ENCODE assay signal across 8 cellular contexts in genomic region chr14:100900837-100901390, GRCh38. TPM values are rescaled to one million over a fixed set of nuclear protein-coding genes. Genes with fewer than 3 reads are reported as not detected.
A peak's percentile ranks its signal among the peaks of the same experiment; 100 is the strongest.
DNase-seq lines count a peak whose midpoint lies in the region; ATAC-seq, FAIRE-seq and TF ChIP-seq lines count a peak whose summit lies in the region.

No MANE protein-coding gene starts in this region.

- no peaks in the 10 kb centered on the region for H3K4me1 Mint-ChIP-seq in activated T-cell treated with anti-CD3 and anti-CD28 coated beads, Interleukin-2, amount 50 U/mL, for 72 hours (ENCODE audit: low read depth)

- TF ChIP-seq CTCF in NB4 (IDR thresholded peaks at IDR 0.05; ENCODE audit: low read depth, low read length): peak; percentile 62
- peak; percentile 97 for TF ChIP-seq CTCF in HepG2 (CRISPR knock-in tag; IDR thresholded peaks at IDR 0.05)

- H3K27me3 Mint-ChIP-seq in activated T-cell treated with anti-CD3 and anti-CD28 coated beads, Interleukin-2, amount 50 U/mL, for 72 hours (ENCODE audit: low read depth): peaks cover 44% of the 10 kb centered on the region

- TF ChIP-seq POLR2A in NB4 (IDR thresholded peaks at IDR 0.05; ENCODE audit: extremely low read depth, insufficient read length) (no peak), HepG2 (IDR thresholded peaks at IDR 0.05; ENCODE audit: insufficient read depth in 1 of 2, low read depth in 2 of 2, low read length in 2 of 2) (no peak)

- DNase-seq in DMS53 (lab: John Stamatoyannopoulos, UW) (peak; percentile 11), DMS53 treated with DMSO at 0.1 percent for 48 hours (lab: John Stamatoyannopoulos, UW; ENCODE audit: unreplicated experiment) (no peak), NB4 (ENCODE audit: low read depth) (peak; percentile 69), HepG2 (ENCODE audit: low spot score) (peak; percentile 72), pons (ENCODE audit: low spot score) (no peak), T-helper 1 cell (no peak), SK-N-DZ (ENCODE audit: low spot score) (no peak)
- DNase-seq in activated T-cell treated with anti-CD3 and anti-CD28 coated beads, Interleukin-2, amount 50 U/mL, for 72 hours: peak; percentile 21 to 41

- intact Hi-C loops in HepG2 (cut with micrococcal nuclease; ENCODE audit: unreplicated experiment): loop anchor here (1.0 to 5.0 kb wide), 5 partner anchors 50 to 238 kb away; no protein-coding TSS in a partner anchor

- peak overlapping the region; percentile 83 for H3K4me2 ChIP-seq in HepG2 (ENCODE audit: low read depth, low read length)

- CTCF ChIA-PET in HepG2 (lab: Yijun Ruan, JAX; ENCODE audit: low intra/inter-chr PET ratio, low total read pairs): interaction anchor here (1.9 to 2.4 kb wide), 3 partner anchors 50 to 728 kb away, joined by 9 to 10 read pairs (median 9); no protein-coding TSS in a partner anchor

- no peaks in the 10 kb centered on the region for H4K20me1 ChIP-seq in HepG2 (ENCODE audit: insufficient read depth, low read length)

- H3K4me1 ChIP-seq in HepG2 (ENCODE audit: insufficient read depth, low read length): peaks cover 54% of the 10 kb centered on the region

- POLR2A ChIA-PET in HepG2 (lab: Yijun Ruan, JAX): interaction anchor here (1.4 to 2.6 kb wide), 6 partner anchors 44 to 208 kb away, joined by 3 to 15 read pairs (median 6); no protein-coding TSS in a partner anchor

- H2AFZ ChIP-seq in HepG2 (ENCODE audit: low read length): no peak overlapping the region

- H3K36me3 Mint-ChIP-seq in activated T-cell treated with anti-CD3 and anti-CD28 coated beads, Interleukin-2, amount 50 U/mL, for 72 hours (ENCODE audit: insufficient read depth in 2 of 2): peaks cover 0 to 2% of the 10 kb centered on the region in 2 donors

- H3K9me3 ChIP-seq in HepG2 (ENCODE audit: low read length): no peaks in the 10 kb centered on the region

- no peaks in the 10 kb centered on the region for H3K9me3 Mint-ChIP-seq in activated T-cell treated with anti-CD3 and anti-CD28 coated beads, Interleukin-2, amount 50 U/mL, for 72 hours

- peak in 1 of 2 donors; percentile 17 for ATAC-seq in activated T-cell treated with anti-CD3 and anti-CD28 coated beads, Interleukin-2, amount 50 U/mL, for 72 hours (replicated peaks in 1 of 2)
- peak; percentile 79 for ATAC-seq in HepG2

- peak; percentile 48 for FAIRE-seq in HepG2 (lab: Jason Lieb, UNC)

- no peak overlapping the region for H3K27ac Mint-ChIP-seq in activated T-cell treated with anti-CD3 and anti-CD28 coated beads, Interleukin-2, amount 50 U/mL, for 72 hours

- WGBS in HepG2 (ENCODE audit: low lambda C conversion rate): 4% methylated on average over 7 of the region's 15 CpGs

- BruUV-seq in HepG2 (replicated peaks; lab: Mats Ljungman, UMichigan): no TSS peak

- H3K4me3 ChIP-seq in NB4 (ENCODE audit: low read depth, low read length): no peak overlapping the region
- peak overlapping the region; percentile 8 to 53 (median 10); a peak in 4 of 6 replicates for H3K4me3 ChIP-seq in HepG2 (replicated peaks in 1 of 3; ENCODE audit: insufficient read depth in 1 of 3, low read depth in 2 of 3, low read length in 3 of 3)

- in situ Hi-C loops in HepG2 (cut with HindIII; ENCODE audit: extremely low pct_ligation_motif_present, low pct_unique_long_range_greater_than_20kb): loop anchor here (10.0 kb wide), 2 partner anchors 334 to 764 kb away; no protein-coding TSS in a partner anchor

- no peaks in the 10 kb centered on the region for H3K79me2 ChIP-seq in HepG2 (ENCODE audit: insufficient read depth, low read length)

- H3K36me3 ChIP-seq in HepG2 (replicated peaks in 1 of 2; ENCODE audit: control insufficient read depth in 1 of 2, insufficient read depth in 2 of 2, low read length in 2 of 2): no peaks in the 10 kb centered on the region

- H3K9ac ChIP-seq in HepG2 (ENCODE audit: insufficient read depth, low read depth, low read length): no peak overlapping the region

- H3K27ac ChIP-seq in HepG2 (ENCODE audit: extremely low read length, insufficient read depth, low read length): peak overlapping the region; percentile 58

- H3K4me3 Mint-ChIP-seq in activated T-cell treated with anti-CD3 and anti-CD28 coated beads, Interleukin-2, amount 50 U/mL, for 72 hours: no peak overlapping the region

- peak; percentile 96 for TF ChIP-seq RAD21 in HepG2 (CRISPR knock-in tag; IDR thresholded peaks at IDR 0.05)

- peaks cover 0 to 22% of the 10 kb centered on the region in 2 experiments; a peak in 2 of 5 replicates for H3K27me3 ChIP-seq in HepG2 (ENCODE audit: control insufficient read depth in 1 of 2, insufficient read depth in 2 of 2, low read length in 2 of 2)

- TF ChIP-seq EP300 in HepG2 (IDR thresholded peaks at IDR 0.05; ENCODE audit: low read depth in 2 of 2, low read length in 2 of 2) (no peak), HepG2 (CRISPR knock-in tag; IDR thresholded peaks at IDR 0.05; ENCODE audit: borderline replicate concordance) (no peak)

TF ChIP-seq in HepG2, 621 proteins besides CTCF, POLR2A, EP300 and RAD21 (continues in another document):
- TF ChIP-seq NKX3-1 (CRISPR knock-in tag; IDR thresholded peaks at IDR 0.05): no peak
- no peak for TF ChIP-seq HNRNPL (IDR thresholded peaks at IDR 0.05; ENCODE audit: low read depth, low read length)
- TF ChIP-seq DR1 (CRISPR knock-in tag; IDR thresholded peaks at IDR 0.05): no peak
- 0 out of 2 replicates have a peak, but pooled peaks have one; percentile 21 for TF ChIP-seq BCL6 (CRISPR knock-in tag; IDR thresholded peaks at IDR 0.05)
- TF ChIP-seq ASH2L (IDR thresholded peaks at IDR 0.05; ENCODE audit: insufficient read length, low read depth, low read length): no peak
- TF ChIP-seq LCORL (IDR thresholded peaks at IDR 0.05): no peak
- no peak for TF ChIP-seq LCORL (CRISPR knock-in tag; IDR thresholded peaks at IDR 0.05)
- TF ChIP-seq GRHL1 (CRISPR knock-in tag; conservative IDR thresholded peaks at IDR 0.05): no peak
- TF ChIP-seq ZNF569 (CRISPR knock-in tag; IDR thresholded peaks at IDR 0.05; ENCODE audit: borderline replicate concordance): no peak
- TF ChIP-seq ZNF101 (CRISPR knock-in tag; IDR thresholded peaks at IDR 0.05; ENCODE audit: borderline replicate concordance, low read depth): no peak
- TF ChIP-seq ZNF232 (CRISPR knock-in tag; IDR thresholded peaks at IDR 0.05; ENCODE audit: borderline replicate concordance): no peak
- no peak for TF ChIP-seq NFYC (CRISPR knock-in tag; IDR thresholded peaks at IDR 0.05)

RNA-seq across cellular contexts. Expression of gene RTL1, which starts 2.6 kb away (rescaled TPM):
- total RNA-seq in activated T-cell treated with anti-CD3 and anti-CD28 coated beads, Interleukin-2, amount 50 U/mL, for 72 hours: not detected
- 0.04 TPM in 1 of 2 replicates, not detected in the other for total RNA-seq in HepG2 (2016; rRNA removed; fragmentation: Illumina TruSeq; extraction: Trizol)
- not detected in 2 replicates for total RNA-seq in HepG2 (2016; cell fraction: cytosol; rRNA removed; fragmentation: Illumina TruSeq; extraction: Trizol; ENCODE audit: low read depth)
- not detected in 2 replicates for total RNA-seq in HepG2 (2016; cell fraction: insoluble cytoplasmic fraction; rRNA removed; fragmentation: Illumina TruSeq; extraction: Trizol)
- 0.03 TPM in 1 of 2 replicates, not detected in the other for total RNA-seq in HepG2 (2016; cell fraction: membrane; rRNA removed; fragmentation: Illumina TruSeq; extraction: Trizol)
- not detected in 2 replicates for total RNA-seq in HepG2 (2016; cell fraction: nucleus; rRNA removed; fragmentation: Illumina TruSeq; extraction: Trizol)
- polyA plus RNA-seq in HepG2 (2011; rRNA removed): not detected in 2 replicates
- 0.01 TPM in 1 of 2 replicates, not detected in the other for polyA plus RNA-seq in HepG2 (2011; cell fraction: cytosol; rRNA removed)
- polyA plus RNA-seq in HepG2 (2011; cell fraction: nucleus; rRNA removed): 0.05 TPM in 1 of 2 replicates, not detected in the other
- polyA plus RNA-seq in HepG2 (2012): 0.03 and 0.05 TPM in 2 replicates
- not detected in 2 replicates for polyA plus RNA-seq in HepG2 (2016; cell fraction: cytosol; fragmentation: Illumina TruSeq; extraction: Trizol; ENCODE audit: low read depth)
- not detected in 2 replicates for polyA plus RNA-seq in HepG2 (2016; cell fraction: insoluble cytoplasmic fraction; fragmentation: Illumina TruSeq; extraction: Trizol; ENCODE audit: low read depth)
- polyA plus RNA-seq in HepG2 (2016; cell fraction: membrane; fragmentation: Illumina TruSeq; extraction: Trizol; ENCODE audit: low read depth): 0.05 TPM in 1 of 2 replicates, not detected in the other
- polyA plus RNA-seq in HepG2 (2016; cell fraction: nucleus; fragmentation: Illumina TruSeq; extraction: Trizol; ENCODE audit: insufficient read depth, low read depth): not detected in 2 replicates
- polyA minus RNA-seq in HepG2 (2011; rRNA and poly(A)+ RNA removed; ENCODE audit: low replicate concordance): not detected in 2 replicates
- polyA minus RNA-seq in HepG2 (2011; cell fraction: cytosol; rRNA and poly(A)+ RNA removed): not detected in 2 replicates
- not detected in 2 replicates for polyA minus RNA-seq in HepG2 (2011; cell fraction: nucleus; rRNA and poly(A)+ RNA removed)
- polyA plus RNA-seq in SK-N-DZ (2014; cell fraction: cytosol; rRNA removed): not detected in 2 replicates
- polyA plus RNA-seq in SK-N-DZ (2014; cell fraction: nucleus; rRNA removed): not detected in 2 replicates

Comparison
In these comparisons a context has a peak if more than half of its experiments do, and no peak if none do; other contexts are left out.
1. DNase-seq: peak in DMS53 (single experiment), NB4 (single experiment), activated T-cell treated with anti-CD3 and anti-CD28 coated beads, Interleukin-2, amount 50 U/mL, for 72 hours (2 of 2) and HepG2 (single experiment); none in DMS53 treated with DMSO at 0.1 percent for 48 hours (single experiment), pons (single experiment), T-helper 1 cell (0 of 5) and SK-N-DZ (single experiment).